1 cellular context compared by ENCODE assay signal in genomic region chr5:135559342-135559741, GRCh38.
TF ChIP-seq lines count a peak whose summit lies in the region.

No MANE protein-coding gene starts in this region.

TF ChIP-seq in K562, 482 proteins besides CTCF, POLR2A, EP300 and RAD21 (continued from another document):
- TF ChIP-seq, protein P1, sequence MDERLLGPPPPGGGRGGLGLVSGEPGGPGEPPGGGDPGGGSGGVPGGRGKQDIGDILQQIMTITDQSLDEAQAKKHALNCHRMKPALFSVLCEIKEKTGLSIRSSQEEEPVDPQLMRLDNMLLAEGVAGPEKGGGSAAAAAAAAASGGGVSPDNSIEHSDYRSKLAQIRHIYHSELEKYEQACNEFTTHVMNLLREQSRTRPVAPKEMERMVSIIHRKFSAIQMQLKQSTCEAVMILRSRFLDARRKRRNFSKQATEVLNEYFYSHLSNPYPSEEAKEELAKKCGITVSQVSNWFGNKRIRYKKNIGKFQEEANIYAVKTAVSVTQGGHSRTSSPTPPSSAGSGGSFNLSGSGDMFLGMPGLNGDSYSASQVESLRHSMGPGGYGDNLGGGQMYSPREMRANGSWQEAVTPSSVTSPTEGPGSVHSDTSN (CRISPR knock-in tag; IDR thresholded peaks at IDR 0.05; ENCODE audit: low read depth) = no peak
- TF ChIP-seq, protein P1 (tag; conservative IDR thresholded peaks at IDR 0.05; ENCODE audit: low read depth) = 0 out of 2 replicates have a peak, but pooled peaks have one; percentile 46
- peak; percentile 84 for TF ChIP-seq FOS (IDR thresholded peaks at IDR 0.05; ENCODE audit: extremely low read depth, insufficient read length)
- no peak for TF ChIP-seq DPF2 (IDR thresholded peaks at IDR 0.05)
- no peak for TF ChIP-seq NCOR1 (IDR thresholded peaks at IDR 0.05)
- TF ChIP-seq POLR2AphosphoS2 (IDR thresholded peaks at IDR 0.05; ENCODE audit: low read length) = no peak
- TF ChIP-seq BMI1 (IDR thresholded peaks at IDR 0.05; ENCODE audit: low read length) = no peak
- no peak for TF ChIP-seq RCOR1 (IDR thresholded peaks at IDR 0.05; ENCODE audit: borderline replicate concordance in 1 of 2, low read depth in 2 of 2, low read length in 2 of 2)
- TF ChIP-seq ZBTB17 (CRISPR knock-in tag; IDR thresholded peaks at IDR 0.05) = no peak
- TF ChIP-seq RAD51 (IDR thresholded peaks at IDR 0.05; ENCODE audit: borderline replicate concordance, low read depth) = peak; percentile 90
- TF ChIP-seq SRSF7 (optimal IDR thresholded peaks at IDR 0.05; ENCODE audit: low read depth, low read length) = no peak
- TF ChIP-seq HDAC2 (IDR thresholded peaks at IDR 0.05) = no peak
- TF ChIP-seq PKNOX1 (IDR thresholded peaks at IDR 0.05) = peak; percentile 39; the same call in 1 of the 2 replicates
- TF ChIP-seq, protein P2, sequence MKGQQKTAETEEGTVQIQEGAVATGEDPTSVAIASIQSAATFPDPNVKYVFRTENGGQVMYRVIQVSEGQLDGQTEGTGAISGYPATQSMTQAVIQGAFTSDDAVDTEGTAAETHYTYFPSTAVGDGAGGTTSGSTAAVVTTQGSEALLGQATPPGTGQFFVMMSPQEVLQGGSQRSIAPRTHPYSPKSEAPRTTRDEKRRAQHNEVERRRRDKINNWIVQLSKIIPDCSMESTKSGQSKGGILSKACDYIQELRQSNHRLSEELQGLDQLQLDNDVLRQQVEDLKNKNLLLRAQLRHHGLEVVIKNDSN (CRISPR knock-in tag; IDR thresholded peaks at IDR 0.05) = peak; percentile 94
- TF ChIP-seq, protein P3, sequence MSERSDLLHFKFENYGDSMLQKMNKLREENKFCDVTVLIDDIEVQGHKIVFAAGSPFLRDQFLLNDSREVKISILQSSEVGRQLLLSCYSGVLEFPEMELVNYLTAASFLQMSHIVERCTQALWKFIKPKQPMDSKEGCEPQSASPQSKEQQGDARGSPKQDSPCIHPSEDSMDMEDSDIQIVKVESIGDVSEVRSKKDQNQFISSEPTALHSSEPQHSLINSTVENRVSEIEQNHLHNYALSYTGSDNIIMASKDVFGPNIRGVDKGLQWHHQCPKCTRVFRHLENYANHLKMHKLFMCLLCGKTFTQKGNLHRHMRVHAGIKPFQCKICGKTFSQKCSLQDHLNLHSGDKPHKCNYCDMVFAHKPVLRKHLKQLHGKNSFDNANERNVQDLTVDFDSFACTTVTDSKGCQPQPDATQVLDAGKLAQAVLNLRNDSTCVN (CRISPR knock-in tag; IDR thresholded peaks at IDR 0.05) = no peak
- TF ChIP-seq SNRNP70 (optimal IDR thresholded peaks at IDR 0.05; ENCODE audit: low read depth, low read length) = no peak
- peak; percentile 94 for TF ChIP-seq USF2 (CRISPR knock-in tag; IDR thresholded peaks at IDR 0.05)
- TF ChIP-seq THAP12 (CRISPR knock-in tag; IDR thresholded peaks at IDR 0.05) = no peak
- TF ChIP-seq ZC3H11A (IDR thresholded peaks at IDR 0.05; ENCODE audit: low read depth, low read length) = no peak
- TF ChIP-seq RBM25 (IDR thresholded peaks at IDR 0.05; ENCODE audit: low read depth, low read length, severe bottlenecking) = peak; percentile 39
- no peak for TF ChIP-seq PCBP1 (IDR thresholded peaks at IDR 0.05; ENCODE audit: low read depth, low read length, poor library complexity, severe bottlenecking)
- TF ChIP-seq GATA2 (CRISPR knock-in tag; IDR thresholded peaks at IDR 0.05) = no peak
- TF ChIP-seq CREB5 (CRISPR knock-in tag; IDR thresholded peaks at IDR 0.05) = no peak
- no peak for TF ChIP-seq ZNF57 (CRISPR knock-in tag; IDR thresholded peaks at IDR 0.05)
- TF ChIP-seq CBFA2T2 (conservative IDR thresholded peaks at IDR 0.05) = peak; percentile 33
- TF ChIP-seq SNAPC5 (CRISPR knock-in tag; IDR thresholded peaks at IDR 0.05) = no peak
- TF ChIP-seq ZBTB7A (IDR thresholded peaks at IDR 0.05; ENCODE audit: borderline replicate concordance, control insufficient read depth, low read depth, low read length) = no peak
- 0 out of 2 replicates have a peak, but pooled peaks have one; percentile 9 for TF ChIP-seq CHD2 (IDR thresholded peaks at IDR 0.05; ENCODE audit: low read depth, low read length)
- TF ChIP-seq THAP7 (CRISPR knock-in tag; IDR thresholded peaks at IDR 0.05) = no peak
- no peak for TF ChIP-seq ZNF3 (CRISPR knock-in tag; IDR thresholded peaks at IDR 0.05)
- TF ChIP-seq FOXP1 (CRISPR knock-in tag; IDR thresholded peaks at IDR 0.05) = no peak
- TF ChIP-seq TRIM24 (IDR thresholded peaks at IDR 0.05) = no peak
- TF ChIP-seq ZNF707 (CRISPR knock-in tag; conservative IDR thresholded peaks at IDR 0.05) = no peak
